ENCODE assay signal across 13 cellular contexts in genomic region chr2:191618789-191619185, GRCh38. TPM values are rescaled to one million over a fixed set of nuclear protein-coding genes. Genes with fewer than 3 reads are reported as not detected.
DNase-seq lines count a peak whose midpoint lies in the region; ATAC-seq and TF ChIP-seq lines count a peak whose summit lies in the region.
"Had no signal": no experiment of that assay in that cellular context is flagged by ENCODE, and none has a peak within 500 bp of the region (broad histone marks: within the 10 kb centered on the region; RNA-seq: fewer than 3 reads in every experiment).

No MANE protein-coding gene starts in this region.

- no peaks in the 10 kb centered on the region for H3K27me3 Mint-ChIP-seq in CD8-positive, alpha-beta T cell (ENCODE audit: low read depth)
- no peaks in the 10 kb centered on the region for H3K27me3 Mint-ChIP-seq in activated T-helper 2 cell treated with anti-CD3 and anti-CD28 coated beads, Interferon-gamma antibody, Interleukin-2, Interleukin-4, amounts not matched to agents 10 μg/mL and 5 μg/mL and 100 μg/mL, durations not matched to agents 14 hours and 24 hours and 36 hours (ENCODE audit: low read depth)

- no peaks in the 10 kb centered on the region for H3K9me3 Mint-ChIP-seq in CD8-positive, alpha-beta T cell
- no peaks in the 10 kb centered on the region for H3K9me3 Mint-ChIP-seq in activated T-helper 2 cell treated with anti-CD3 and anti-CD28 coated beads, Interferon-gamma antibody, Interleukin-2, Interleukin-4, amounts not matched to agents 10 μg/mL and 5 μg/mL and 100 μg/mL, durations not matched to agents 14 hours and 24 hours and 36 hours

- POLR2A ChIA-PET in CD8-positive, alpha-beta T cell (lab: Charles Lee): interaction anchor here (1.8 to 9.6 kb wide), 3 partner anchors 18 to 62 kb away, joined by 6 to 95 read pairs (median 8); partner anchors contain the start of gene NABP1

- CTCF ChIA-PET in CD8-positive, alpha-beta T cell (lab: Charles Lee): interaction anchor here (1.2 to 1.3 kb wide), 2 partner anchors 9 to 50 kb away, joined by 5 to 6 read pairs; no protein-coding TSS in a partner anchor

- TF ChIP-seq CTCF in CD8-positive, alpha-beta T cell (IDR thresholded peaks at IDR 0.05): no peak
- no peak for TF ChIP-seq CTCF in ovary (IDR thresholded peaks at IDR 0.05)

- DNase-seq in A172 (ENCODE audit: low spot score) (peak; percentile 16), kidney tubule cell (ENCODE audit: low spot score) (peak; percentile 57), GF-D8 (lab: John Stamatoyannopoulos, UW) (no peak), hippocampal formation (lab: John Stamatoyannopoulos, UW) (no peak), ovary (no peak)
- no peak for DNase-seq in CD8-positive, alpha-beta T cell
- no peak for DNase-seq in activated T-helper 2 cell treated with anti-CD3 and anti-CD28 coated beads, Interferon-gamma antibody, Interleukin-2, Interleukin-4, amounts not matched to agents 10 μg/mL and 5 μg/mL and 100 μg/mL, durations not matched to agents 14 hours and 24 hours and 36 hours (ENCODE audit: low spot score)
- no peak for DNase-seq in stimulated activated CD4-positive, alpha-beta T cell treated with anti-CD3 and anti-CD28 coated beads, Interleukin-1b, Interleukin-23, amount 100 ng/mL, for 48 hours
- DNase-seq: activated CD8-positive, alpha-beta memory T cell treated with anti-CD3 and anti-CD28 coated beads, Interleukin-2, amount 50 U/mL, for 48 hours; AML-193; dorsolateral prefrontal cortex; NCI-H1105 treated with DMSO at 0.1 percent for 48 hours had no signal

- ATAC-seq in CD8-positive, alpha-beta T cell: no peak

- H3K27ac Mint-ChIP-seq in CD8-positive, alpha-beta T cell: peak overlapping the region; percentile 86
- peak overlapping the region; percentile 79 for H3K27ac Mint-ChIP-seq in activated T-helper 2 cell treated with anti-CD3 and anti-CD28 coated beads, Interferon-gamma antibody, Interleukin-2, Interleukin-4, amounts not matched to agents 10 μg/mL and 5 μg/mL and 100 μg/mL, durations not matched to agents 14 hours and 24 hours and 36 hours

- WGBS in ovary, 3 donors: 86 to 95% (median 91%) methylated on average over 2 of the region's 2 CpGs

- H3K9me3 ChIP-seq in CD8-positive, alpha-beta T cell (ENCODE audit: low read length): no peaks in the 10 kb centered on the region
- no peaks in the 10 kb centered on the region for H3K9me3 ChIP-seq in ovary
- H3K9me3 ChIP-seq: ascending aorta had no signal

- H3K4me1 ChIP-seq in CD8-positive, alpha-beta T cell (ENCODE audit: insufficient read depth, low read length): peaks cover 26% of the 10 kb centered on the region
- H3K4me1 ChIP-seq in ovary (ENCODE audit: insufficient read depth): no peaks in the 10 kb centered on the region
- H3K4me1 ChIP-seq: ascending aorta had no signal

- TF ChIP-seq EP300 in ovary (IDR thresholded peaks at IDR 0.05): no peak

- peaks cover 43% of the 10 kb centered on the region for H3K4me1 Mint-ChIP-seq in CD8-positive, alpha-beta T cell (ENCODE audit: low read depth)
- peaks cover 51% of the 10 kb centered on the region for H3K4me1 Mint-ChIP-seq in activated T-helper 2 cell treated with anti-CD3 and anti-CD28 coated beads, Interferon-gamma antibody, Interleukin-2, Interleukin-4, amounts not matched to agents 10 μg/mL and 5 μg/mL and 100 μg/mL, durations not matched to agents 14 hours and 24 hours and 36 hours (ENCODE audit: low read depth)

- H3K36me3 ChIP-seq in CD8-positive, alpha-beta T cell (ENCODE audit: insufficient read depth, low read length): no peaks in the 10 kb centered on the region
- H3K36me3 ChIP-seq in ovary: no peaks in the 10 kb centered on the region
- H3K36me3 ChIP-seq: ascending aorta had no signal

- no peak overlapping the region for H3K4me3 ChIP-seq in CD8-positive, alpha-beta T cell (ENCODE audit: low read depth, low read length)
- no peak overlapping the region for H3K4me3 ChIP-seq in ovary
- H3K4me3 ChIP-seq: ascending aorta, dorsolateral prefrontal cortex had no signal

- H3K27ac ChIP-seq in CD8-positive, alpha-beta T cell (ENCODE audit: low read depth, low read length): no peak overlapping the region
- H3K27ac ChIP-seq in ovary: no peak overlapping the region
- H3K27ac ChIP-seq: ascending aorta, dorsolateral prefrontal cortex had no signal

- TF ChIP-seq POLR2A in ovary (IDR thresholded peaks at IDR 0.05): no peak

- no peaks in the 10 kb centered on the region for H3K36me3 Mint-ChIP-seq in CD8-positive, alpha-beta T cell
- H3K36me3 Mint-ChIP-seq in activated T-helper 2 cell treated with anti-CD3 and anti-CD28 coated beads, Interferon-gamma antibody, Interleukin-2, Interleukin-4, amounts not matched to agents 10 μg/mL and 5 μg/mL and 100 μg/mL, durations not matched to agents 14 hours and 24 hours and 36 hours (ENCODE audit: low read depth): no peaks in the 10 kb centered on the region

- intact Hi-C loops in CD8-positive, alpha-beta T cell (cut with DNase I, micrococcal nuclease): loop anchor here (2.0 to 5.0 kb wide), 3 partner anchors 16 to 46 kb away; no protein-coding TSS in a partner anchor
- intact Hi-C loops in activated T-helper 2 cell treated with anti-CD3 and anti-CD28 coated beads, Interferon-gamma antibody, Interleukin-2, Interleukin-4, amounts not matched to agents 10 μg/mL and 5 μg/mL and 100 μg/mL, durations not matched to agents 14 hours and 24 hours and 36 hours (cut with micrococcal nuclease): no loop called here
- intact Hi-C loops in ovary (cut with DNase I): no loop called here

- no peaks in the 10 kb centered on the region for H3K27me3 ChIP-seq in CD8-positive, alpha-beta T cell (ENCODE audit: insufficient read depth, low read length)
- H3K27me3 ChIP-seq in ovary: no peaks in the 10 kb centered on the region
- H3K27me3 ChIP-seq: ascending aorta, dorsolateral prefrontal cortex had no signal

- no peak overlapping the region for H3K4me3 Mint-ChIP-seq in CD8-positive, alpha-beta T cell
- H3K4me3 Mint-ChIP-seq in activated T-helper 2 cell treated with anti-CD3 and anti-CD28 coated beads, Interferon-gamma antibody, Interleukin-2, Interleukin-4, amounts not matched to agents 10 μg/mL and 5 μg/mL and 100 μg/mL, durations not matched to agents 14 hours and 24 hours and 36 hours (ENCODE audit: low read depth): no peak overlapping the region

RNA-seq across cellular contexts. Expression of gene NABP1, which starts 59.1 kb away (rescaled TPM):
- 44.6 and 53.0 TPM in 2 replicates for total RNA-seq in A172 (2014; rRNA removed; shearing (Covaris generic))
- 10 to 100 TPM; 17.5 to 21.1 TPM for total RNA-seq in CD8-positive, alpha-beta T cell
- total RNA-seq in activated T-helper 2 cell treated with anti-CD3 and anti-CD28 coated beads, Interferon-gamma antibody, Interleukin-2, Interleukin-4, amounts not matched to agents 10 μg/mL and 5 μg/mL and 100 μg/mL, durations not matched to agents 14 hours and 24 hours and 36 hours: 39.9 and 40.0 TPM in 2 replicates
- total RNA-seq in ovary: 10 to 100 TPM; 11.4 to 17.6 (median 13.4) TPM
- 10 to 100 TPM in 1 of 2 donors, 1 to 10 TPM in 1; 5.3 to 19.1 TPM for polyA plus RNA-seq in ovary

Comparison
In these comparisons a context has a peak if more than half of its experiments do, and no peak if none do; other contexts are left out.
1. DNase-seq: peak in A172 (single experiment) and kidney tubule cell (single experiment); none in CD8-positive, alpha-beta T cell (0 of 7), activated T-helper 2 cell treated with anti-CD3 and anti-CD28 coated beads, Interferon-gamma antibody, Interleukin-2, Interleukin-4, amounts not matched to agents 10 μg/mL and 5 μg/mL and 100 μg/mL, durations not matched to agents 14 hours and 24 hours and 36 hours (single experiment), stimulated activated CD4-positive, alpha-beta T cell treated with anti-CD3 and anti-CD28 coated beads, Interleukin-1b, Interleukin-23, amount 100 ng/mL, for 48 hours (single experiment), GF-D8 (single experiment), hippocampal formation (0 of 2) and ovary (0 of 5).
2. intact Hi-C loops: an anchor here in CD8-positive, alpha-beta T cell (2.0 to 5.0 kb wide); none called in activated T-helper 2 cell treated with anti-CD3 and anti-CD28 coated beads, Interferon-gamma antibody, Interleukin-2, Interleukin-4, amounts not matched to agents 10 μg/mL and 5 μg/mL and 100 μg/mL, durations not matched to agents 14 hours and 24 hours and 36 hours and ovary.